Comparison of ENCODE assay signal across 12 cellular contexts in the genomic region with DNA sequence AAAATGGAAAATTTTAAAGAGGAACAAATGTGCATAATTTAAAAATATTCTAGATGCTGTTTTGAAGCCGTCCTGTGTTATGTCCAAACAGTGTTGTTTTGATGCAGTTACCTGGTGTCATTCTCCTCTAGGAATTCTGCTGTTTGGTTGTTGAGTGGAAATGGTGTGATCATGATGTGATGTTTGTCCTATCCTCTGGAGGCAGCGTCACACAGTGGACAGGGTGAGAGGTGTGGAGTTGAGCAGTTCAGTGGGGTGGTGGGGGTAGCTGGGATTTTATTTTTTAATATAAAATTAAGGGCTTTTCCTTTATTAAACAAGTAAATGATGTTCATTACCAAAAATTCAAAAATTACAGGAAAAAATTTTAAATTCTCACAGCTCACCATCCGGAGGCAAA. TPM values are rescaled to one million over a fixed set of nuclear protein-coding genes. Genes with fewer than 3 reads are reported as not detected.
A peak's percentile ranks its signal among the peaks of the same experiment; 100 is the strongest.
DNase-seq lines count a peak whose midpoint lies in the region; ATAC-seq and TF ChIP-seq lines count a peak whose summit lies in the region.
"Had no signal": no experiment of that assay in that cellular context is flagged by ENCODE, and none has a peak within 500 bp of the region (broad histone marks: within the 10 kb centered on the region; RNA-seq: fewer than 3 reads in every experiment).

No MANE protein-coding gene starts in this region.

- H3K27ac ChIP-seq in left ventricle myocardium inferior (replicated peaks): no peak overlapping the region
- H3K27ac ChIP-seq in right atrium auricular region: no peak overlapping the region
- no peak overlapping the region for H3K27ac ChIP-seq in Panc1 (ENCODE audit: low read length)
- H3K27ac ChIP-seq: BLaER1 treated with 17β-estradiol and CSF1 and Interleukin-3, amounts not matched to agents 10 nM and 100 nM; vagina had no signal

- no peak for DNase-seq in left ventricle myocardium inferior
- DNase-seq in right atrium auricular region (ENCODE audit: low spot score): no peak
- DNase-seq in Panc1 (ENCODE audit: low read depth, low spot score): no peak
- DNase-seq in fibroblast of the aortic adventitia (ENCODE audit: low read depth): no peak
- DNase-seq in MV-4-11 (lab: John Stamatoyannopoulos, UW): no peak
- DNase-seq in activated effector memory CD4-positive, alpha-beta T cell treated with Interleukin-2 at 50 U/mL for 16 hours: no peak
- DNase-seq: activated CD4-positive, alpha-beta memory T cell treated with anti-CD3 and anti-CD28 coated beads for 36 hours; RPMI8226 had no signal

- H3K27me3 ChIP-seq in left ventricle myocardium inferior (ENCODE audit: low read depth): no peaks in the 10 kb centered on the region
- no peaks in the 10 kb centered on the region for H3K27me3 ChIP-seq in right atrium auricular region
- H3K27me3 ChIP-seq in Panc1 (ENCODE audit: control insufficient read depth, insufficient read depth, low read length): peaks cover 17% of the 10 kb centered on the region; the same call in 1 of the 2 replicates
- H3K27me3 ChIP-seq: BLaER1 treated with 17β-estradiol and CSF1 and Interleukin-3, amounts not matched to agents 10 nM and 100 nM; vagina had no signal

- H3K9me3 ChIP-seq in left ventricle myocardium inferior (replicated peaks) (no peaks in the 10 kb centered on the region), right atrium auricular region (no peaks in the 10 kb centered on the region), Panc1 (ENCODE audit: control insufficient read depth, insufficient read depth, low read depth, low read length) (no peaks in the 10 kb centered on the region)
- H3K9me3 ChIP-seq: BLaER1 treated with 17β-estradiol and CSF1 and Interleukin-3, amounts not matched to agents 10 nM and 100 nM; vagina had no signal

- in situ Hi-C loops in Panc1 (cut with HindIII; ENCODE audit: low pct_unique_long_range_greater_than_20kb, low sequenced_read_pairs): no loop called here

- BruUV-seq in Panc1 (replicated peaks; lab: Mats Ljungman, UMichigan): no TSS peak

- ATAC-seq in Panc1: peak; percentile 72; the same call in 1 of the 2 replicates
- ATAC-seq in HG03565 (IDR thresholded peaks at IDR 0.05; ENCODE audit: unreplicated experiment): no peak
- no peak for ATAC-seq in HG02852 (IDR thresholded peaks at IDR 0.05; ENCODE audit: unreplicated experiment)

- POLR2A ChIA-PET in Panc1 (lab: Charles Lee): no interaction called here

- CTCF ChIA-PET in Panc1 (lab: Charles Lee): no interaction called here

- H3K4me1 ChIP-seq in left ventricle myocardium inferior: no peaks in the 10 kb centered on the region
- H3K4me1 ChIP-seq in right atrium auricular region: no peaks in the 10 kb centered on the region
- 0 out of 2 replicates have a peak, but pooled peaks cover 5% of the 10 kb centered on the region for H3K4me1 ChIP-seq in Panc1 (ENCODE audit: control insufficient read depth, insufficient read depth, low read length)
- H3K4me1 ChIP-seq: vagina had no signal

- H3K36me3 ChIP-seq in left ventricle myocardium inferior (no peaks in the 10 kb centered on the region), right atrium auricular region (no peaks in the 10 kb centered on the region), Panc1 (ENCODE audit: control insufficient read depth, insufficient read depth, low read length) (no peaks in the 10 kb centered on the region)
- H3K36me3 ChIP-seq: BLaER1 treated with 17β-estradiol and CSF1 and Interleukin-3, amounts not matched to agents 10 nM and 100 nM; vagina had no signal

- H3K4me3 ChIP-seq in left ventricle myocardium inferior (no peak overlapping the region), right atrium auricular region (no peak overlapping the region), Panc1 (ENCODE audit: low read depth in 2 of 2, low read length in 2 of 2) (no peak overlapping the region), fibroblast of the aortic adventitia (ENCODE audit: low read depth, low read length) (no peak overlapping the region)
- H3K4me3 ChIP-seq: BLaER1 treated with 17β-estradiol and CSF1 and Interleukin-3, amounts not matched to agents 10 nM and 100 nM; vagina had no signal

- TF ChIP-seq CTCF in left ventricle myocardium inferior (IDR thresholded peaks at IDR 0.05; ENCODE audit: borderline replicate concordance) (peak; percentile 19), right atrium auricular region (IDR thresholded peaks at IDR 0.05) (peak in 1 of 2 donors; percentile 27), Panc1 (IDR thresholded peaks at IDR 0.05) (peak; percentile 56), fibroblast of the aortic adventitia (IDR thresholded peaks at IDR 0.05; ENCODE audit: insufficient read depth, low read length) (peak; percentile 37)

- intact Hi-C loops in left ventricle myocardium inferior (cut with micrococcal nuclease) (no loop called here), Panc1 (cut with micrococcal nuclease; ENCODE audit: unreplicated experiment) (no loop called here)

RNA-seq across cellular contexts. Expression of a gene that starts 31.2 kb away (rescaled TPM):
- total RNA-seq in left ventricle myocardium inferior (0.47 TPM), right atrium auricular region (1 to 10 TPM; 1.0 to 3.6 TPM), Panc1 (2021; ENCODE audit: unreplicated experiment) (0.72 TPM), fibroblast of the aortic adventitia (ENCODE audit: low replicate concordance) (1.4 and 7.8 TPM in 2 replicates)
- 0.63 TPM for polyA plus RNA-seq in Panc1 (2012; ENCODE audit: insufficient read length)
- total RNA-seq: activated CD4-positive, alpha-beta memory T cell treated with anti-CD3 and anti-CD28 coated beads for 36 hours had no signal
